8 cellular contexts compared by ENCODE assay signal in the genomic region with DNA sequence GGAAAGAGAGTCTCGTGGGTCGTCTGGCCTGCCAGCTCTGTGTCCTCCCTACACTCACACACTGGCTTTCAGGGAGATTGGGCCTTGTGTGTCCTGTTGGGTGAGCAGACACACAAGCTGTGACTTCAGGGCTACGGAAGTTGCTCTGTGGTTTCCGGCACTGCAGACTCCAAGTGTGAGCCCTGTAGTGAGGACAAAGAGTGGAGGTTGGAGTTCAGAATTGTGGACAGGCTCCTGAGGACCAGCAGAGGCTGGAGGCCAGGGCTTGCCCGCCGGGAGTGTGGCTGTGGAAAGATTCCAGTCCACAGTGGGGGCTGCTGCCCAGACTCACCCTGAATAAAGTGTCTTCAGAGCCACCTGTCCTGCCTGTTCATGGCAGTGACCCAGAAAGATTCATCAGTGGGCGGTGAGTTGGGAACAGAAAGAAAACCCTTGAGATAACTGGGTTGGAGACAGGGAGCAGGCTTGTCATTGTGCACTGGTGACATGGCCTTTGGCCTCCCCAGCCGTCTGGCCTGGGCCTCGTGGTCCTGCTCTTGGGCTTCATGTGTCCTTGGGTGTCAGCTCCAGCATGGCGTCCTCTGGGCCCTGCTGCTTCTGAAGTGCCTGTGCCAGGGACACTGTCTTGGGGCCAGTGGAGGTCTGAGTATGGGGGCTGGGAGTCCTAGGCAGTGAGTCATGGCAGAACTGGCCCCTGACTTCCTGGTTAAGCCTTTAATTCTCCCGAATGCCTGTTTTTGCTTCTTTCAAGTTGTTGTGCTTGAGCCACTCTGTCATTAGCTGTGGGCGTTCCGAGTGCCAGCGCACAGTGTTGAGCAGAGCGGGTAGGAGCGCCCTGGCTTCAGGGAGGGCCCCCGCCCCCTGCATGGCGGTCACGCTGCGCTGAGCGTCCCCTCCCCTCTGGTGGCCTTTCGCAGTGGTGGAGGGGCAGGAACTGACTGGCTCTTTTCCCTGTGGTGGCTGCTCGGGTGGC. TPM values are rescaled to one million over a fixed set of nuclear protein-coding genes. Genes with fewer than 3 reads are reported as not detected.
DNase-seq lines count a peak whose midpoint lies in the region; ATAC-seq and TF ChIP-seq lines count a peak whose summit lies in the region.

No MANE protein-coding gene starts in this region.

- no TSS peak for BruUV-seq in A673 (replicated peaks; lab: Mats Ljungman, UMichigan)

- CTCF ChIA-PET in A673 (lab: Charles Lee): no interaction called here

- H3K4me1 ChIP-seq in A673 (ENCODE audit: insufficient read depth, low read length, poor library complexity, severe bottlenecking) (peaks cover 20% of the 10 kb centered on the region), SJCRH30 (peaks cover 50% of the 10 kb centered on the region), left ventricle myocardium inferior (peaks cover 40% of the 10 kb centered on the region), skeletal muscle satellite cell (ENCODE audit: control insufficient read depth, insufficient read depth, low read length) (peaks cover 41% of the 10 kb centered on the region)

- TF ChIP-seq CTCF in A673 (conservative IDR thresholded peaks at IDR 0.05; ENCODE audit: low read depth, low read length) (no peak), left ventricle myocardium inferior (IDR thresholded peaks at IDR 0.05; ENCODE audit: borderline replicate concordance) (no peak)

- ATAC-seq in GM21737 (IDR thresholded peaks at IDR 0.05; ENCODE audit: unreplicated experiment) (peak; percentile 43), HG02884 (IDR thresholded peaks at IDR 0.05; ENCODE audit: unreplicated experiment) (no peak)
- peak; percentile 46 to 72 for ATAC-seq in activated naive CD4-positive, alpha-beta T cell treated with anti-CD3 and anti-CD28 coated beads, Interleukin-2, amount 50 U/mL, for 72 hours

- DNase-seq in A673 (ENCODE audit: low spot score) (peak; percentile 28), SJCRH30 (peak; percentile 84 to 91), left ventricle myocardium inferior (no peak), DMS114 treated with DMSO at 0.1 percent for 48 hours (lab: John Stamatoyannopoulos, UW; ENCODE audit: unreplicated experiment) (no peak)
- DNase-seq in activated naive CD4-positive, alpha-beta T cell treated with anti-CD3 and anti-CD28 coated beads, Interleukin-2, amount 50 U/mL, for 72 hours (ENCODE audit: low spot score in 2 of 2): peak; percentile 42 to 81

- H3K27ac Mint-ChIP-seq in activated naive CD4-positive, alpha-beta T cell treated with anti-CD3 and anti-CD28 coated beads, Interleukin-2, amount 50 U/mL, for 72 hours: peak overlapping the region; percentile 90 to 97

- H3K9me3 Mint-ChIP-seq in activated naive CD4-positive, alpha-beta T cell treated with anti-CD3 and anti-CD28 coated beads, Interleukin-2, amount 50 U/mL, for 72 hours: no peaks in the 10 kb centered on the region

- H3K27ac ChIP-seq in A673 (ENCODE audit: low read depth, low read length, poor library complexity, severe bottlenecking) (peak overlapping the region; percentile 38), SJCRH30 (peak overlapping the region; percentile 60), left ventricle myocardium inferior (replicated peaks) (peak overlapping the region; percentile 41)

- H3K36me3 Mint-ChIP-seq in activated naive CD4-positive, alpha-beta T cell treated with anti-CD3 and anti-CD28 coated beads, Interleukin-2, amount 50 U/mL, for 72 hours: peaks cover 0 to 14% of the 10 kb centered on the region in 2 donors

- no peak overlapping the region for H3K4me3 ChIP-seq in A673 (ENCODE audit: low read depth, low read length, poor library complexity, severe bottlenecking)
- H3K4me3 ChIP-seq in SJCRH30: no peak overlapping the region
- H3K4me3 ChIP-seq in left ventricle myocardium inferior: no peak overlapping the region
- H3K4me3 ChIP-seq in skeletal muscle satellite cell (ENCODE audit: low read length): peak overlapping the region; percentile 18

- intact Hi-C loops in A673 (cut with micrococcal nuclease; ENCODE audit: unreplicated experiment) (no loop called here), left ventricle myocardium inferior (cut with micrococcal nuclease) (no loop called here)

- POLR2A ChIA-PET in A673 (lab: Charles Lee; ENCODE audit: low non-redundant PET): no interaction called here

- H3K27me3 ChIP-seq in A673 (replicated peaks; ENCODE audit: insufficient read depth, low read depth, low read length, poor library complexity): no peaks in the 10 kb centered on the region
- no peaks in the 10 kb centered on the region for H3K27me3 ChIP-seq in SJCRH30
- no peaks in the 10 kb centered on the region for H3K27me3 ChIP-seq in left ventricle myocardium inferior (ENCODE audit: low read depth)
- no peaks in the 10 kb centered on the region for H3K27me3 ChIP-seq in skeletal muscle satellite cell (ENCODE audit: control insufficient read depth, insufficient read depth, low read length)

- peaks cover 2% of the 10 kb centered on the region for H3K36me3 ChIP-seq in A673 (ENCODE audit: insufficient read depth, low read length, poor library complexity, severe bottlenecking)
- peaks cover 9% of the 10 kb centered on the region for H3K36me3 ChIP-seq in SJCRH30
- peaks cover 1% of the 10 kb centered on the region for H3K36me3 ChIP-seq in left ventricle myocardium inferior
- H3K36me3 ChIP-seq in skeletal muscle satellite cell (ENCODE audit: insufficient read depth, low read length): no peaks in the 10 kb centered on the region

- H3K4me2 ChIP-seq in skeletal muscle satellite cell (ENCODE audit: low read length): peak overlapping the region; percentile 70

- no peaks in the 10 kb centered on the region for H3K9me3 ChIP-seq in A673 (ENCODE audit: low read depth, low read length, poor library complexity, severe bottlenecking)
- H3K9me3 ChIP-seq in SJCRH30 (replicated peaks): no peaks in the 10 kb centered on the region
- no peaks in the 10 kb centered on the region for H3K9me3 ChIP-seq in left ventricle myocardium inferior (replicated peaks)
- no peaks in the 10 kb centered on the region for H3K9me3 ChIP-seq in skeletal muscle satellite cell (replicated peaks; ENCODE audit: low read length)

- peak overlapping the region; percentile 51 for H3K9ac ChIP-seq in skeletal muscle satellite cell (ENCODE audit: low read depth, low read length)

RNA-seq across cellular contexts. Expression of a gene that starts 19.9 kb away (rescaled TPM):
- not detected in 2 replicates for total RNA-seq in A673 (2021)
- not detected in 2 replicates for total RNA-seq in SJCRH30 (2014; rRNA removed; shearing (Covaris generic))
- total RNA-seq in activated naive CD4-positive, alpha-beta T cell treated with anti-CD3 and anti-CD28 coated beads, Interleukin-2, amount 50 U/mL, for 72 hours: not detected
- not detected for total RNA-seq in left ventricle myocardium inferior
- not detected in 2 replicates for total RNA-seq in skeletal muscle satellite cell (2012; rRNA removed)

Comparison
In these comparisons a context has a peak if more than half of its experiments do, and no peak if none do; other contexts are left out.
1. DNase-seq: peak in A673 (single experiment), SJCRH30 (2 of 2) and activated naive CD4-positive, alpha-beta T cell treated with anti-CD3 and anti-CD28 coated beads, Interleukin-2, amount 50 U/mL, for 72 hours (2 of 2); none in left ventricle myocardium inferior (single experiment) and DMS114 treated with DMSO at 0.1 percent for 48 hours (single experiment).
2. Peak in every context shown above with its lines, with median percentiles within 50 percentile points of each other: H3K27ac ChIP-seq.